ENCODE assay signal across 8 cellular contexts in the genomic region with DNA sequence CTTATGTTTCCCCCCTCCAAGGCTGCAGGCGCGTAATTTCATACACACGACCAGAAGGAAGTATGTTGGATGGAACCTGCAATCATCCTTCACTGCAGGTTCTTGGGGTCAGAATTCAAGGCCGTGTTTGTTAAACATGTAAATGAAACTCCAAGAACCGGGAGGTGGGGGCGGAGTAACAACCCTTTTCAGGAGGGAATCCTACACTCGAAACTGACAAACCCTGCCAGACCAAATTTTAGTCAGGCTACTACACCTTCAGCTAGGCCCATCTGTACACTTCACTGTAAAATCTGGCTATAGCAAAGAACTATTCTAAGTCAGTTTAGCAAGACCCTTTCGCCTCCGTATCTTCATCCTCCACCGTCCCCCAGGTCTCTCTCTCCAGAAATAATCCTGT. TPM values are rescaled to one million over a fixed set of nuclear protein-coding genes. Genes with fewer than 3 reads are reported as not detected.
DNase-seq lines count a peak whose midpoint lies in the region; ATAC-seq, FAIRE-seq and TF ChIP-seq lines count a peak whose summit lies in the region.

No MANE protein-coding gene starts in this region.

- H3K23me2 ChIP-seq in H1 (ENCODE audit: low read depth, low read length), result peaks cover 2% of the 10 kb centered on the region

- no peaks in the 10 kb centered on the region for H3K9me3 ChIP-seq in H1 (ENCODE audit: insufficient read depth in 2 of 2, low read depth in 1 of 2, low read length in 1 of 2)

- no peak overlapping the region for H2BK20ac ChIP-seq in H1 (ENCODE audit: low read length)

- POLR2A ChIA-PET in H1 (lab: Charles Lee; ENCODE audit: partially characterized antibody), result no interaction called here

- H3K27me3 ChIP-seq in H1 (replicated peaks in 1 of 4; ENCODE audit: control insufficient read depth in 3 of 4, extremely low read depth in 1 of 4, insufficient read depth in 3 of 4, low read length in 3 of 4), result no peaks in the 10 kb centered on the region

- H4K20me1 ChIP-seq in H1 (replicated peaks in 1 of 2; ENCODE audit: control insufficient read depth in 1 of 2, insufficient read depth in 2 of 2, low read length in 2 of 2), result peaks cover 0 to 2% of the 10 kb centered on the region in 2 experiments

- no peak overlapping the region for H3K4ac ChIP-seq in H1 (replicated peaks; ENCODE audit: insufficient read length, low read depth, low read length)

- H3K79me2 ChIP-seq in H1 (ENCODE audit: control insufficient read depth in 1 of 2, insufficient read depth in 2 of 2, low read length in 2 of 2), result peaks cover 0 to 35% of the 10 kb centered on the region in 2 experiments; a peak in 2 of 4 replicates

- no peak overlapping the region for H4K5ac ChIP-seq in H1 (ENCODE audit: insufficient read length, low read depth, low read length)

- H3K27ac Mint-ChIP-seq in osteocyte (ENCODE audit: unreplicated experiment), result peak overlapping the region; percentile 84

- H3K4me1 ChIP-seq in H1 (replicated peaks in 1 of 4; ENCODE audit: control insufficient read depth in 3 of 4, insufficient read depth in 4 of 4, low read length in 3 of 4), result peaks cover 0 to 9% (median under 1%) of the 10 kb centered on the region in 4 experiments; a peak in 2 of 7 replicates

- no peak for TF ChIP-seq POLR2A in H1 (IDR thresholded peaks at IDR 0.05; ENCODE audit: control extremely low read depth in 1 of 2, low read depth in 2 of 2, low read length in 2 of 2)
- TF ChIP-seq POLR2A in H54 (IDR thresholded peaks at IDR 0.05; ENCODE audit: low read depth, low read length), result no peak

- peak overlapping the region in 2 of 4 experiments; percentile 32 to 57; a peak in 4 of 7 replicates for H3K9ac ChIP-seq in H1 (replicated peaks in 1 of 4; ENCODE audit: extremely low read depth in 1 of 4, low read depth in 3 of 4, low read length in 3 of 4)

- CTCF ChIA-PET in H1 (lab: Charles Lee; ENCODE audit: partially characterized antibody), result no interaction called here

- no peak overlapping the region for H2BK15ac ChIP-seq in H1 (ENCODE audit: low read length)

- TF ChIP-seq CTCF in H1 (IDR thresholded peaks at IDR 0.05; ENCODE audit: control extremely low read depth in 1 of 3, insufficient read depth in 1 of 3, low read depth in 1 of 3, low read length in 3 of 3), result no peak
- no peak for TF ChIP-seq CTCF in osteocyte (IDR thresholded peaks at IDR 0.05)

- H2BK120ac ChIP-seq in H1 (replicated peaks; ENCODE audit: low read depth, low read length), result no peak overlapping the region

- no peak overlapping the region for H3K27ac ChIP-seq in H1 (ENCODE audit: low read depth, low read length)

- 31% methylated on average over 10 of the region's 10 CpGs; no CpG with 5 or more reads in 1 of the 2 experiments for whole genome bisulfite sequencing in H1 (ENCODE audit: extremely low coverage in 1 of 2, insufficient coverage in 1 of 2, insufficient read length in 1 of 2, insufficient replicate concordance in 2 of 2, low coverage in 1 of 2, low lambda C conversion rate in 2 of 2, missing lambda C conversion rate in 1 of 2), 2 experiments

- peaks cover 13% of the 10 kb centered on the region for H3K4me1 Mint-ChIP-seq in osteocyte (ENCODE audit: unreplicated experiment)

- peak overlapping the region; percentile 82 to 93 (median 89) for H3K4me3 ChIP-seq in H1 (ENCODE audit: extremely low read depth in 1 of 4, insufficient read depth in 2 of 4, low read depth in 3 of 4, low read length in 4 of 4)

- FAIRE-seq in H1 (lab: Jason Lieb, UNC) (no peak), H54 (lab: Jason Lieb, UNC) (no peak)

- no peak overlapping the region for H3K56ac ChIP-seq in H1 (replicated peaks; ENCODE audit: insufficient read length, low read depth, low read length)

- no peak overlapping the region for H2BK12ac ChIP-seq in H1 (ENCODE audit: low read depth, low read length)

- H3K14ac ChIP-seq in H1 (ENCODE audit: insufficient read length), result no peak overlapping the region

- peak overlapping the region; percentile 86 for H3K4me3 Mint-ChIP-seq in osteocyte (ENCODE audit: unreplicated experiment)

- H2AK5ac ChIP-seq in H1 (ENCODE audit: low read depth, low read length), result no peak overlapping the region

- H3K36me3 Mint-ChIP-seq in osteocyte (ENCODE audit: unreplicated experiment), result peaks cover 12% of the 10 kb centered on the region

- ATAC-seq in GM21529 (IDR thresholded peaks at IDR 0.05; ENCODE audit: unreplicated experiment), result no peak

- no peak overlapping the region for H3K23ac ChIP-seq in H1 (ENCODE audit: insufficient read length)

- H3K9me3 Mint-ChIP-seq in osteocyte (ENCODE audit: unreplicated experiment), result no peaks in the 10 kb centered on the region

- peak overlapping the region; percentile 72 to 82 for H3K4me2 ChIP-seq in H1 (ENCODE audit: insufficient read depth in 1 of 2, low read depth in 2 of 2, low read length in 2 of 2)

- no peak overlapping the region for H2AFZ ChIP-seq in H1 (ENCODE audit: low read length)

- no peaks in the 10 kb centered on the region for H3K79me1 ChIP-seq in H1 (ENCODE audit: low read depth, low read length)

- DNase-seq in D341Med (ENCODE audit: low spot score) (peak; percentile 14), NCI-H2227 (lab: John Stamatoyannopoulos, UW; ENCODE audit: unreplicated experiment) (peak; percentile 58), H1 (ENCODE audit: low read depth in 1 of 2, low spot score in 2 of 2) (no peak), osteocyte (ENCODE audit: extremely low spot score, unreplicated experiment) (no peak), H54 (ENCODE audit: insufficient read length, low spot score) (no peak), AML-193 (lab: John Stamatoyannopoulos, UW) (no peak)
- no peak for DNase-seq in activated CD4-positive, alpha-beta T cell treated with anti-CD3 and anti-CD28 coated beads for 4 hours

- TF ChIP-seq RAD21 in H1 (IDR thresholded peaks at IDR 0.05 in 1 of 2, conservative IDR thresholded peaks at IDR 0.05 in 1 of 2; ENCODE audit: low read depth in 2 of 2, low read length in 2 of 2), result no peak

- no peaks in the 10 kb centered on the region for H3K27me3 Mint-ChIP-seq in osteocyte (ENCODE audit: unreplicated experiment)

- no peak overlapping the region for H4K91ac ChIP-seq in H1 (replicated peaks; ENCODE audit: insufficient read length, low read length)

- H3K36me3 ChIP-seq in H1 (ENCODE audit: control insufficient read depth in 2 of 4, insufficient read depth in 4 of 4, low read length in 3 of 4), result peaks cover 0 to 7% (median 0%) of the 10 kb centered on the region in 4 experiments; a peak in 2 of 8 replicates

- H4K8ac ChIP-seq in H1 (ENCODE audit: extremely low read depth, insufficient read depth, low read length), result no peak overlapping the region

- H3K18ac ChIP-seq in H1 (ENCODE audit: extremely low read depth, low read length), result no peak overlapping the region

- no peak overlapping the region for H2BK5ac ChIP-seq in H1 (ENCODE audit: low read depth, low read length)

- no peak for TF ChIP-seq EP300 in H1 (IDR thresholded peaks at IDR 0.05; ENCODE audit: borderline replicate concordance in 1 of 2, low read depth in 2 of 2, low read length in 2 of 2)

TF ChIP-seq in H1, 55 proteins besides CTCF, POLR2A, EP300 and RAD21:
- TF ChIP-seq GABPA (IDR thresholded peaks at IDR 0.05; ENCODE audit: borderline replicate concordance, insufficient read depth, low read length), result no peak
- no peak for TF ChIP-seq CHD2 (IDR thresholded peaks at IDR 0.05; ENCODE audit: low read length)
- TF ChIP-seq RBBP5 (IDR thresholded peaks at IDR 0.05; ENCODE audit: borderline replicate concordance, low read depth, low read length), result no peak
- TF ChIP-seq POLR2AphosphoS5 (IDR thresholded peaks at IDR 0.05; ENCODE audit: low read depth, low read length), result no peak
- TF ChIP-seq SIX5 (IDR thresholded peaks at IDR 0.05; ENCODE audit: low read depth, low read length), result no peak

RNA-seq across cellular contexts. Expression of a gene that starts 1.2 kb away (rescaled TPM):
- 15.9 and 17.4 TPM in 2 replicates for total RNA-seq in H1 (2021; fragmentation: NEBNext Ultra II Directional; extraction: Animal tissue kit (Norgen Biotek cat#: 25700))
- polyA plus RNA-seq in H1 (2011; rRNA removed), result 5.9 and 6.7 TPM in 2 replicates
- 6.7 TPM for polyA plus RNA-seq in H1 (2011; cell fraction: cytosol; rRNA removed)
- 7.9 TPM for polyA plus RNA-seq in H1 (2011; cell fraction: nucleus; rRNA removed)
- 8.5 to 11.0 TPM (median 9.3 TPM) in 4 replicates for polyA plus RNA-seq in H1 (2012, experiment 1 of 2)
- polyA plus RNA-seq in H1 (2012, experiment 2 of 2), result 1.4 TPM
- polyA plus RNA-seq in H1 (2013, experiment 1 of 2), result 4.8 TPM
- 4.9 TPM for polyA plus RNA-seq in H1 (2013, experiment 2 of 2)
- 17.5 and 17.9 TPM in 2 replicates for polyA minus RNA-seq in H1 (2011; rRNA and poly(A)+ RNA removed)
- 8.5 TPM for polyA minus RNA-seq in H1 (2011; cell fraction: cytosol; rRNA and poly(A)+ RNA removed)
- 7.1 TPM for polyA minus RNA-seq in H1 (2011; cell fraction: nucleus; rRNA and poly(A)+ RNA removed)
- 6.9 and 8.6 TPM in 2 replicates for total RNA-seq in osteocyte

Comparison
In these comparisons a context has a peak if more than half of its experiments do, and no peak if none do; other contexts are left out.
1. DNase-seq: peak in D341Med (single experiment) and NCI-H2227 (single experiment); none in H1 (0 of 2), osteocyte (single experiment), H54 (single experiment), activated CD4-positive, alpha-beta T cell treated with anti-CD3 and anti-CD28 coated beads for 4 hours (0 of 2) and AML-193 (0 of 2).